Comparison of ENCODE assay signal across 18 cellular contexts in the genomic region with DNA sequence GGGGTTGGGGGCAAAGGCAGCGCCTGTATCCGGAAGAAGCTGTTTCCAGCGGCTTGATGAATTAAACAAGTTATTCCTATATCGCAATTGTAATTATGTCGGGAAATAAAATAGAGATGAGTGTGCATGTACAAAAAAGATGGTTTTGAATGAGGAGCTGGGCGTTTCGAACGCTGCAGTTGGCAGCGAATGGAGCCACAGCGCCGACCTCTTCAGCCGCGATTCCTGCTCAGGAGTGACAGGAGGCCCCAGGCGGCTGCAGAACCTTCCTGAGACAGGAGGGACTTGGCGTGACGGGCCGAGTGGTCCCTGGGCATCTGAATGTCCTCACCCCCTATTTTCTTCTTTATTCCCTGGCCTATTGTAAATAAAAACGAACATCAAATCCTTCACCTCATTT.
DNase-seq lines count a peak whose midpoint lies in the region; ATAC-seq and TF ChIP-seq lines count a peak whose summit lies in the region.
"Had no signal": no experiment of that assay in that cellular context is flagged by ENCODE, and none has a peak within 500 bp of the region (broad histone marks: within the 10 kb centered on the region; RNA-seq: fewer than 3 reads in every experiment).

No MANE protein-coding gene starts in this region.

- H3K27me3 Mint-ChIP-seq in activated naive CD8-positive, alpha-beta T cell treated with anti-CD3 and anti-CD28 coated beads, Interleukin-2, amount 10 ng/mL, durations not matched to agents 7 days and 5 days = peaks cover 9% of the 10 kb centered on the region
- H3K27me3 Mint-ChIP-seq in activated naive CD8-positive, alpha-beta T cell treated with anti-CD3 and anti-CD28 coated beads, Interleukin-2, amount 50 U/mL, for 24 hours = no peaks in the 10 kb centered on the region
- peaks cover 24% of the 10 kb centered on the region for H3K27me3 Mint-ChIP-seq in chondrocyte (ENCODE audit: low read depth)
- peaks cover 2% of the 10 kb centered on the region for H3K27me3 Mint-ChIP-seq in neural progenitor cell (ENCODE audit: insufficient read depth, low read depth)
- H3K27me3 Mint-ChIP-seq in type B pancreatic cell = peaks cover 4% of the 10 kb centered on the region
- peaks cover 11 to 18% of the 10 kb centered on the region in 2 donors for H3K27me3 Mint-ChIP-seq in natural killer cell treated with Interleukin-12 subunit alpha and Interleukin-12 subunit beta and Interleukin-15 and Interleukin-18, amount 100 ng/mL, for 72 hours

- H2AFZ ChIP-seq in neural progenitor cell (replicated peaks) = no peak overlapping the region
- H2AFZ ChIP-seq: GM23338 had no signal

- POLR2A ChIA-PET in activated naive CD8-positive, alpha-beta T cell treated with anti-CD3 and anti-CD28 coated beads, Interleukin-2, amount 10 ng/mL, durations not matched to agents 7 days and 5 days (lab: Charles Lee) = no interaction called here

- no peaks in the 10 kb centered on the region for H3K9me3 ChIP-seq in neural progenitor cell (ENCODE audit: low read depth)
- H3K9me3 ChIP-seq: Caco-2 had no signal

- DNase-seq in activated naive CD8-positive, alpha-beta T cell treated with anti-CD3 and anti-CD28 coated beads, Interleukin-2, amount 10 ng/mL, durations not matched to agents 7 days and 5 days = peak; percentile 4
- no peak for DNase-seq in activated naive CD8-positive, alpha-beta T cell treated with anti-CD3 and anti-CD28 coated beads, Interleukin-2, amount 50 U/mL, for 24 hours
- DNase-seq in chondrocyte (ENCODE audit: low spot score) (peak; percentile 63), neural progenitor cell (ENCODE audit: low spot score) (no peak), type B pancreatic cell (ENCODE audit: extremely low spot score, unreplicated experiment) (peak; percentile 44)
- DNase-seq in natural killer cell treated with Interleukin-12 subunit alpha and Interleukin-12 subunit beta and Interleukin-15 and Interleukin-18, amount 100 ng/mL, for 72 hours (ENCODE audit: low spot score) = no peak
- DNase-seq: CD4-positive, alpha-beta memory T cell; HCEC 1CT; Kasumi-1; NCI-H1694; NCI-H2081; NCI-H2171; NCI-H524 treated with DMSO at 0.1 percent for 48 hours; NCI-H82 had no signal

- H3K27me3 ChIP-seq in neural progenitor cell = no peaks in the 10 kb centered on the region

- no peak for ATAC-seq in activated naive CD8-positive, alpha-beta T cell treated with anti-CD3 and anti-CD28 coated beads, Interleukin-2, amount 10 ng/mL, durations not matched to agents 7 days and 5 days (ENCODE audit: low read depth)
- no peak for ATAC-seq in activated naive CD8-positive, alpha-beta T cell treated with anti-CD3 and anti-CD28 coated beads, Interleukin-2, amount 50 U/mL, for 24 hours
- no peak for ATAC-seq in GM18858 (IDR thresholded peaks at IDR 0.05; ENCODE audit: unreplicated experiment)
- no peak for ATAC-seq in natural killer cell treated with Interleukin-12 subunit alpha and Interleukin-12 subunit beta and Interleukin-15 and Interleukin-18, amount 100 ng/mL, for 72 hours
- ATAC-seq: GM23338, Panc1 had no signal

- H3K9ac ChIP-seq in neural progenitor cell = no peak overlapping the region

- H3K36me3 ChIP-seq in neural progenitor cell = no peaks in the 10 kb centered on the region

- H3K36me3 Mint-ChIP-seq in activated naive CD8-positive, alpha-beta T cell treated with anti-CD3 and anti-CD28 coated beads, Interleukin-2, amount 10 ng/mL, durations not matched to agents 7 days and 5 days = no peaks in the 10 kb centered on the region
- no peaks in the 10 kb centered on the region for H3K36me3 Mint-ChIP-seq in activated naive CD8-positive, alpha-beta T cell treated with anti-CD3 and anti-CD28 coated beads, Interleukin-2, amount 50 U/mL, for 24 hours (ENCODE audit: low read depth)
- H3K36me3 Mint-ChIP-seq in chondrocyte (ENCODE audit: low read depth) = no peaks in the 10 kb centered on the region
- H3K36me3 Mint-ChIP-seq in neural progenitor cell = peaks cover 5% of the 10 kb centered on the region
- no peaks in the 10 kb centered on the region for H3K36me3 Mint-ChIP-seq in type B pancreatic cell
- no peaks in the 10 kb centered on the region for H3K36me3 Mint-ChIP-seq in natural killer cell treated with Interleukin-12 subunit alpha and Interleukin-12 subunit beta and Interleukin-15 and Interleukin-18, amount 100 ng/mL, for 72 hours
- H3K36me3 Mint-ChIP-seq: CD4-positive, alpha-beta memory T cell had no signal

- H3K4me3 Mint-ChIP-seq in activated naive CD8-positive, alpha-beta T cell treated with anti-CD3 and anti-CD28 coated beads, Interleukin-2, amount 10 ng/mL, durations not matched to agents 7 days and 5 days = no peak overlapping the region
- H3K4me3 Mint-ChIP-seq in activated naive CD8-positive, alpha-beta T cell treated with anti-CD3 and anti-CD28 coated beads, Interleukin-2, amount 50 U/mL, for 24 hours = no peak overlapping the region
- H3K4me3 Mint-ChIP-seq in chondrocyte (ENCODE audit: unreplicated experiment) (no peak overlapping the region), neural progenitor cell (no peak overlapping the region), type B pancreatic cell (no peak overlapping the region)
- H3K4me3 Mint-ChIP-seq in natural killer cell treated with Interleukin-12 subunit alpha and Interleukin-12 subunit beta and Interleukin-15 and Interleukin-18, amount 100 ng/mL, for 72 hours = no peak overlapping the region
- H3K4me3 Mint-ChIP-seq: CD4-positive, alpha-beta memory T cell; GM23338 had no signal

- H3K79me2 ChIP-seq in neural progenitor cell (ENCODE audit: low read depth) = no peaks in the 10 kb centered on the region

- H3K9me3 Mint-ChIP-seq in activated naive CD8-positive, alpha-beta T cell treated with anti-CD3 and anti-CD28 coated beads, Interleukin-2, amount 10 ng/mL, durations not matched to agents 7 days and 5 days = no peaks in the 10 kb centered on the region
- no peaks in the 10 kb centered on the region for H3K9me3 Mint-ChIP-seq in activated naive CD8-positive, alpha-beta T cell treated with anti-CD3 and anti-CD28 coated beads, Interleukin-2, amount 50 U/mL, for 24 hours
- H3K9me3 Mint-ChIP-seq in chondrocyte (ENCODE audit: low read depth) (no peaks in the 10 kb centered on the region), neural progenitor cell (peaks cover 2% of the 10 kb centered on the region), type B pancreatic cell (no peaks in the 10 kb centered on the region)
- H3K9me3 Mint-ChIP-seq in natural killer cell treated with Interleukin-12 subunit alpha and Interleukin-12 subunit beta and Interleukin-15 and Interleukin-18, amount 100 ng/mL, for 72 hours = no peaks in the 10 kb centered on the region
- H3K9me3 Mint-ChIP-seq: CD4-positive, alpha-beta memory T cell had no signal

- no peak overlapping the region for H3K27ac ChIP-seq in neural progenitor cell

- H3K27ac Mint-ChIP-seq in activated naive CD8-positive, alpha-beta T cell treated with anti-CD3 and anti-CD28 coated beads, Interleukin-2, amount 10 ng/mL, durations not matched to agents 7 days and 5 days = no peak overlapping the region
- H3K27ac Mint-ChIP-seq in activated naive CD8-positive, alpha-beta T cell treated with anti-CD3 and anti-CD28 coated beads, Interleukin-2, amount 50 U/mL, for 24 hours = no peak overlapping the region
- H3K27ac Mint-ChIP-seq in chondrocyte (ENCODE audit: unreplicated experiment) (no peak overlapping the region), neural progenitor cell (peak overlapping the region; percentile 71), type B pancreatic cell (no peak overlapping the region)
- no peak overlapping the region for H3K27ac Mint-ChIP-seq in natural killer cell treated with Interleukin-12 subunit alpha and Interleukin-12 subunit beta and Interleukin-15 and Interleukin-18, amount 100 ng/mL, for 72 hours
- H3K27ac Mint-ChIP-seq: CD4-positive, alpha-beta memory T cell; GM23338 had no signal

- H3K4me3 ChIP-seq in neural progenitor cell = no peak overlapping the region
- H3K4me3 ChIP-seq: GM23338 had no signal

- TF ChIP-seq CTCF in chondrocyte (IDR thresholded peaks at IDR 0.05) = no peak
- TF ChIP-seq CTCF in neural progenitor cell (IDR thresholded peaks at IDR 0.05) = no peak
- no peak for TF ChIP-seq CTCF in type B pancreatic cell (conservative IDR thresholded peaks at IDR 0.05)

- no peak overlapping the region for H3K4me2 ChIP-seq in neural progenitor cell
- H3K4me2 ChIP-seq: GM23338 had no signal

- no peaks in the 10 kb centered on the region for H4K20me1 ChIP-seq in neural progenitor cell (ENCODE audit: low read depth)

- no peaks in the 10 kb centered on the region for H3F3A ChIP-seq in neural progenitor cell (ENCODE audit: low read depth)

- H3K4me1 ChIP-seq in neural progenitor cell = no peaks in the 10 kb centered on the region
- H3K4me1 ChIP-seq: Caco-2 had no signal

- H3K4me1 Mint-ChIP-seq in activated naive CD8-positive, alpha-beta T cell treated with anti-CD3 and anti-CD28 coated beads, Interleukin-2, amount 10 ng/mL, durations not matched to agents 7 days and 5 days = no peaks in the 10 kb centered on the region
- H3K4me1 Mint-ChIP-seq in activated naive CD8-positive, alpha-beta T cell treated with anti-CD3 and anti-CD28 coated beads, Interleukin-2, amount 50 U/mL, for 24 hours = no peaks in the 10 kb centered on the region
- no peaks in the 10 kb centered on the region for H3K4me1 Mint-ChIP-seq in chondrocyte (ENCODE audit: low read depth)
- peaks cover 43% of the 10 kb centered on the region for H3K4me1 Mint-ChIP-seq in neural progenitor cell
- peaks cover 17% of the 10 kb centered on the region for H3K4me1 Mint-ChIP-seq in type B pancreatic cell (ENCODE audit: unreplicated experiment)
- H3K4me1 Mint-ChIP-seq in natural killer cell treated with Interleukin-12 subunit alpha and Interleukin-12 subunit beta and Interleukin-15 and Interleukin-18, amount 100 ng/mL, for 72 hours (ENCODE audit: low read depth in 2 of 2) = no peaks in the 10 kb centered on the region
- H3K4me1 Mint-ChIP-seq: GM23338 had no signal

Comparison
In these comparisons a context has a peak if more than half of its experiments do, and no peak if none do; other contexts are left out.
1. DNase-seq: peak in activated naive CD8-positive, alpha-beta T cell treated with anti-CD3 and anti-CD28 coated beads, Interleukin-2, amount 10 ng/mL, durations not matched to agents 7 days and 5 days (single experiment), chondrocyte (single experiment) and type B pancreatic cell (single experiment); none in activated naive CD8-positive, alpha-beta T cell treated with anti-CD3 and anti-CD28 coated beads, Interleukin-2, amount 50 U/mL, for 24 hours (single experiment), neural progenitor cell (single experiment) and natural killer cell treated with Interleukin-12 subunit alpha and Interleukin-12 subunit beta and Interleukin-15 and Interleukin-18, amount 100 ng/mL, for 72 hours (single experiment).